12 cellular contexts compared by ENCODE assay signal in genomic region chr7:22662031-22662430, GRCh38.
A peak's percentile ranks its signal among the peaks of the same experiment; 100 is the strongest.
DNase-seq lines count a peak whose midpoint lies in the region; ATAC-seq, FAIRE-seq and TF ChIP-seq lines count a peak whose summit lies in the region.
"Had no signal": no experiment of that assay in that cellular context is flagged by ENCODE, and none has a peak within 500 bp of the region (broad histone marks: within the 10 kb centered on the region; RNA-seq: fewer than 3 reads in every experiment).

No MANE protein-coding gene starts in this region.

- no peaks in the 10 kb centered on the region for H3K27me3 Mint-ChIP-seq in IgD-negative memory B cell

- intact Hi-C loops in psoas muscle (cut with DNase I), result no loop called here
- intact Hi-C loops in posterior cingulate gyrus (cut with DNase I), result no loop called here

- H3K36me3 Mint-ChIP-seq in IgD-negative memory B cell, result no peaks in the 10 kb centered on the region

- H3K9me3 ChIP-seq in psoas muscle, result no peaks in the 10 kb centered on the region
- H3K9me3 ChIP-seq: testis had no signal

- FAIRE-seq in GM18507 (lab: Jason Lieb, UNC), result peak; percentile 24
- FAIRE-seq: HTR-8/SVneo had no signal

- TF ChIP-seq CTCF in psoas muscle (IDR thresholded peaks at IDR 0.05), result no peak

- H3K4me3 ChIP-seq in psoas muscle, result no peak overlapping the region
- H3K4me3 ChIP-seq: testis had no signal

- H3K4me1 Mint-ChIP-seq in IgD-negative memory B cell, result peaks cover 34 to 48% (median 45%) of the 10 kb centered on the region in 3 donors

- DNase-seq in GM18507 (ENCODE audit: extremely low spot score, insufficient read length, low read depth) (no peak), germinal center (ENCODE audit: low spot score) (peak; percentile 46), psoas muscle (no peak), SHP77 treated with DMSO at 0.1 percent for 48 hours (lab: John Stamatoyannopoulos, UW) (no peak), posterior cingulate gyrus (no peak)
- DNase-seq: nephron progenitor cell, SHP77, testis had no signal

- H3K27ac Mint-ChIP-seq in IgD-negative memory B cell, result peak overlapping the region; percentile 74 to 93 (median 93)
- H3K27ac Mint-ChIP-seq: nephron progenitor cell had no signal

- no peaks in the 10 kb centered on the region for H3K27me3 ChIP-seq in psoas muscle (ENCODE audit: insufficient read depth in 3 of 3, low read length in 2 of 3)
- H3K27me3 ChIP-seq: testis had no signal

- peak; percentile 64 for ATAC-seq in GM21447 (IDR thresholded peaks at IDR 0.05; ENCODE audit: unreplicated experiment)
- no peak for ATAC-seq in psoas muscle
- ATAC-seq in HG03457 (IDR thresholded peaks at IDR 0.05; ENCODE audit: unreplicated experiment), result no peak

- H3K36me3 ChIP-seq in psoas muscle (ENCODE audit: insufficient read depth in 1 of 2, low read depth in 1 of 2), result no peaks in the 10 kb centered on the region

- no peaks in the 10 kb centered on the region for H3K4me1 ChIP-seq in psoas muscle
- H3K4me1 ChIP-seq: testis had no signal

- no peaks in the 10 kb centered on the region for H3K9me3 Mint-ChIP-seq in IgD-negative memory B cell

- no peak overlapping the region for H3K27ac ChIP-seq in psoas muscle
- H3K27ac ChIP-seq: testis had no signal

- peak overlapping the region; percentile 31 to 87 (median 66) for H3K4me3 Mint-ChIP-seq in IgD-negative memory B cell
- H3K4me3 Mint-ChIP-seq: nephron progenitor cell had no signal
